In genomic region chr6:85714893-85715530, GRCh38 we compare ENCODE assay signal across 13 cellular contexts.
DNase-seq lines count a peak whose midpoint lies in the region; ATAC-seq, FAIRE-seq and TF ChIP-seq lines count a peak whose summit lies in the region.
"Had no signal": no experiment of that assay in that cellular context is flagged by ENCODE, and none has a peak within 500 bp of the region (broad histone marks: within the 10 kb centered on the region; RNA-seq: fewer than 3 reads in every experiment).

No MANE protein-coding gene starts in this region.

- ATAC-seq in DND-41 (ENCODE audit: insufficient read depth, low read depth), result peak; percentile 79
- ATAC-seq in IMR-90 (ENCODE audit: low read depth), result no peak
- ATAC-seq in HG03354 (IDR thresholded peaks at IDR 0.05; ENCODE audit: poor library complexity, severe bottlenecking, unreplicated experiment), result no peak
- ATAC-seq: A549, HCT116, K562 had no signal

- H3K9me3 ChIP-seq in DND-41 (ENCODE audit: insufficient read depth, low read length, severe bottlenecking) (no peaks in the 10 kb centered on the region), IMR-90 (ENCODE audit: control insufficient read depth, insufficient read depth, low read length) (no peaks in the 10 kb centered on the region; the same call in 1 of the 2 replicates), adipocyte (ENCODE audit: control insufficient read depth, low read length) (no peaks in the 10 kb centered on the region), skeletal muscle tissue (ENCODE audit: control insufficient read depth in 3 of 3, low read length in 3 of 3) (no peaks in the 10 kb centered on the region)
- H3K9me3 ChIP-seq: A549 had no signal

- H3K4me2 ChIP-seq in DND-41 (ENCODE audit: insufficient read depth, low read length) (no peak overlapping the region), IMR-90 (ENCODE audit: low read depth, low read length) (no peak overlapping the region)
- H3K4me2 ChIP-seq: A549, BLaER1 had no signal

- in situ Hi-C loops in IMR-90 (cut with MboI; ENCODE audit: low sequenced_read_pairs), result no loop called here

- H3K56ac ChIP-seq in IMR-90 (ENCODE audit: extremely low read depth, insufficient read depth, low read length), result no peak overlapping the region

- H3K79me1 ChIP-seq in IMR-90 (ENCODE audit: low read depth in 1 of 2, low read length in 2 of 2), result no peaks in the 10 kb centered on the region

- intact Hi-C loops in IMR-90 (cut with micrococcal nuclease), result no loop called here

- no peak overlapping the region for H3K18ac ChIP-seq in IMR-90 (ENCODE audit: low read depth, low read length)

- H2BK120ac ChIP-seq in IMR-90 (ENCODE audit: low read depth, low read length), result no peak overlapping the region

- H3K14ac ChIP-seq in IMR-90 (replicated peaks; ENCODE audit: low read depth, low read length), result no peak overlapping the region

- H3K9me1 ChIP-seq in IMR-90 (ENCODE audit: insufficient read depth, low read length), result no peaks in the 10 kb centered on the region

- TF ChIP-seq CTCF in DND-41 (IDR thresholded peaks at IDR 0.05; ENCODE audit: borderline replicate concordance, extremely low read depth, low read length, poor library complexity, severe bottlenecking), result no peak
- TF ChIP-seq CTCF in IMR-90 (conservative IDR thresholded peaks at IDR 0.05; ENCODE audit: low read depth, low read length), result no peak

- POLR2A ChIA-PET in IMR-90 (lab: Charles Lee; ENCODE audit: unreplicated experiment), result no interaction called here

- H3K27me3 ChIP-seq in DND-41 (ENCODE audit: insufficient read depth, low read length, poor library complexity) (no peaks in the 10 kb centered on the region), IMR-90 (ENCODE audit: control insufficient read depth, insufficient read depth, low read length) (no peaks in the 10 kb centered on the region), adipocyte (replicated peaks; ENCODE audit: control insufficient read depth, insufficient read depth, low read length) (no peaks in the 10 kb centered on the region), skeletal muscle tissue (ENCODE audit: control insufficient read depth in 3 of 3, insufficient read depth in 3 of 3, low read length in 3 of 3) (no peaks in the 10 kb centered on the region)
- H3K27me3 ChIP-seq: BLaER1 had no signal

- H2AFZ ChIP-seq in DND-41 (ENCODE audit: low read depth, low read length), result no peak overlapping the region
- H2AFZ ChIP-seq in IMR-90 (replicated peaks; ENCODE audit: low read length, poor library complexity), result peak overlapping the region; percentile 32

- no peak overlapping the region for H3K23ac ChIP-seq in IMR-90 (ENCODE audit: low read depth, low read length)

- no peaks in the 10 kb centered on the region for H4K20me1 ChIP-seq in DND-41 (ENCODE audit: insufficient read depth, low read length)
- H4K20me1 ChIP-seq in IMR-90 (ENCODE audit: insufficient read depth, low read length), result no peaks in the 10 kb centered on the region
- H4K20me1 ChIP-seq: BLaER1 had no signal

- H3K4me1 ChIP-seq in DND-41 (ENCODE audit: insufficient read depth, low read length), result no peaks in the 10 kb centered on the region
- H3K4me1 ChIP-seq in IMR-90 (ENCODE audit: control insufficient read depth, insufficient read depth, low read length), result no peaks in the 10 kb centered on the region
- no peaks in the 10 kb centered on the region for H3K4me1 ChIP-seq in adipocyte (ENCODE audit: control insufficient read depth, insufficient read depth, low read length)
- peaks cover 2 to 6% (median 3%) of the 10 kb centered on the region in 3 donors for H3K4me1 ChIP-seq in skeletal muscle tissue (ENCODE audit: control insufficient read depth in 3 of 3, insufficient read depth in 3 of 3, low read length in 3 of 3)
- H3K4me1 ChIP-seq: A549, BLaER1, Caco-2 had no signal

- TF ChIP-seq POLR2A in IMR-90 (IDR thresholded peaks at IDR 0.05; ENCODE audit: low read depth, low read length) (no peak), H54 (IDR thresholded peaks at IDR 0.05; ENCODE audit: low read depth, low read length) (no peak)

- no peaks in the 10 kb centered on the region for H3K79me2 ChIP-seq in DND-41 (ENCODE audit: insufficient read depth, low read length)

- H3K36me3 ChIP-seq in DND-41 (ENCODE audit: insufficient read depth, low read length) (no peaks in the 10 kb centered on the region), IMR-90 (ENCODE audit: control insufficient read depth, insufficient read depth, low read length) (no peaks in the 10 kb centered on the region), adipocyte (ENCODE audit: control insufficient read depth, insufficient read depth, low read length, severe bottlenecking) (no peaks in the 10 kb centered on the region), skeletal muscle tissue (ENCODE audit: control insufficient read depth in 3 of 3, insufficient read depth in 3 of 3, low read length in 3 of 3) (no peaks in the 10 kb centered on the region)
- H3K36me3 ChIP-seq: BLaER1 had no signal

- no peak overlapping the region for H3K27ac ChIP-seq in DND-41 (ENCODE audit: low read length)
- H3K27ac ChIP-seq in IMR-90 (ENCODE audit: insufficient read depth, low read length), result no peak overlapping the region
- H3K27ac ChIP-seq in skeletal muscle tissue (ENCODE audit: low read depth, low read length), result peak overlapping the region; percentile 54
- H3K27ac ChIP-seq: A549, BLaER1 had no signal

- no peak overlapping the region for H4K91ac ChIP-seq in IMR-90 (ENCODE audit: insufficient read depth, low read depth, low read length)

- no peak for FAIRE-seq in H54 (lab: Jason Lieb, UNC)
- FAIRE-seq: A549, K562 had no signal

- TF ChIP-seq RAD21 in IMR-90 (IDR thresholded peaks at IDR 0.05; ENCODE audit: low read length), result no peak

- H4K8ac ChIP-seq in IMR-90 (ENCODE audit: low read depth in 2 of 2, low read length in 2 of 2), result no peak overlapping the region

- no TSS peak for BruUV-seq in IMR-90 (replicated peaks; lab: Mats Ljungman, UMichigan)

- no peak overlapping the region for H2BK5ac ChIP-seq in IMR-90 (ENCODE audit: low read depth, low read length, poor library complexity, severe bottlenecking)

- H2AK9ac ChIP-seq in IMR-90 (replicated peaks; ENCODE audit: low read depth, low read length, poor library complexity), result no peak overlapping the region

- H2AK5ac ChIP-seq in IMR-90 (ENCODE audit: low read depth, low read length), result no peak overlapping the region

- CTCF ChIA-PET in IMR-90 (lab: Yijun Ruan, JAX), result interaction anchor here (1.0 kb wide), 1 partner anchor 26 kb away, joined by 3 read pairs; no protein-coding TSS in a partner anchor

- no peak overlapping the region for H2BK20ac ChIP-seq in IMR-90 (ENCODE audit: low read depth, low read length)

- 66% methylated on average over 7 of the region's 9 CpGs; no CpG with 5 or more reads in 1 of the 2 experiments for WGBS in IMR-90 (ENCODE audit: extremely low coverage in 2 of 2, insufficient read length in 1 of 2), 2 experiments

- H3K9ac ChIP-seq in DND-41 (ENCODE audit: low read depth, low read length) (no peak overlapping the region), IMR-90 (ENCODE audit: low read depth, low read length) (no peak overlapping the region), adipocyte (ENCODE audit: low read length) (no peak overlapping the region), skeletal muscle tissue (ENCODE audit: low read depth in 1 of 3, low read length in 3 of 3) (peak overlapping the region in 2 of 3 donors; percentile 20 to 54)
- H3K9ac ChIP-seq: BLaER1 had no signal

- no peak overlapping the region for H3K4me3 ChIP-seq in DND-41 (ENCODE audit: low read depth in 1 of 2, low read length in 2 of 2)
- no peak overlapping the region for H3K4me3 ChIP-seq in IMR-90 (ENCODE audit: insufficient read depth, low read depth, low read length)
- H3K4me3 ChIP-seq in adipocyte (ENCODE audit: low read length), result no peak overlapping the region
- peak overlapping the region in 1 of 3 donors; percentile 49 for H3K4me3 ChIP-seq in skeletal muscle tissue (ENCODE audit: low read length in 3 of 3)
- H3K4me3 ChIP-seq: A549, BLaER1, K562 had no signal

- no peak overlapping the region for H2BK15ac ChIP-seq in IMR-90 (ENCODE audit: low read depth, low read length)

- dilution Hi-C loops in IMR-90 (cut with HindIII; ENCODE audit: low sequenced_read_pairs, unreplicated experiment), result no loop called here

- DNase-seq in DND-41, result peak; percentile 30
- no peak for DNase-seq in IMR-90
- DNase-seq in adipocyte (ENCODE audit: low read depth), result peak; percentile 5
- DNase-seq in H54 (ENCODE audit: insufficient read length, low spot score), result no peak
- DNase-seq: Caco-2; CD8-positive, alpha-beta memory T cell; DMS53 had no signal

- H3K4ac ChIP-seq in IMR-90 (ENCODE audit: low read depth, low read length), result no peak overlapping the region

- H4K5ac ChIP-seq in IMR-90 (ENCODE audit: low read depth, low read length), result no peak overlapping the region

TF ChIP-seq in IMR-90, 13 proteins besides CTCF, POLR2A, EP300 and RAD21:
- no peak for TF ChIP-seq CHD1 (IDR thresholded peaks at IDR 0.05; ENCODE audit: low read depth, low read length)
- no peak for TF ChIP-seq SMC3 (IDR thresholded peaks at IDR 0.05; ENCODE audit: low read depth, low read length)
- TF ChIP-seq, protein P1, sequence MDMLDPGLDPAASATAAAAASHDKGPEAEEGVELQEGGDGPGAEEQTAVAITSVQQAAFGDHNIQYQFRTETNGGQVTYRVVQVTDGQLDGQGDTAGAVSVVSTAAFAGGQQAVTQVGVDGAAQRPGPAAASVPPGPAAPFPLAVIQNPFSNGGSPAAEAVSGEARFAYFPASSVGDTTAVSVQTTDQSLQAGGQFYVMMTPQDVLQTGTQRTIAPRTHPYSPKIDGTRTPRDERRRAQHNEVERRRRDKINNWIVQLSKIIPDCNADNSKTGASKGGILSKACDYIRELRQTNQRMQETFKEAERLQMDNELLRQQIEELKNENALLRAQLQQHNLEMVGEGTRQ (IDR thresholded peaks at IDR 0.05; ENCODE audit: low read depth, low read length), result no peak
- no peak for TF ChIP-seq FOS (IDR thresholded peaks at IDR 0.05; ENCODE audit: low read depth, low read length)
- no peak for TF ChIP-seq NFE2L2 (IDR thresholded peaks at IDR 0.05; ENCODE audit: low read depth, low read length)
- no peak for TF ChIP-seq RCOR1 (IDR thresholded peaks at IDR 0.05; ENCODE audit: insufficient replicate concordance, low read length)
- TF ChIP-seq CEBPB (IDR thresholded peaks at IDR 0.05; ENCODE audit: low read depth, low read length), result no peak
- TF ChIP-seq BHLHE40 (IDR thresholded peaks at IDR 0.05; ENCODE audit: low read depth, low read length), result no peak
- no peak for TF ChIP-seq MAFK (IDR thresholded peaks at IDR 0.05; ENCODE audit: low read depth, low read length)
- TF ChIP-seq MAZ (IDR thresholded peaks at IDR 0.05; ENCODE audit: borderline replicate concordance, low read depth, low read length), result no peak

Comparison
In these comparisons a context has a peak if more than half of its experiments do, and no peak if none do; other contexts are left out.
1. DNase-seq: peak in DND-41 (single experiment) and adipocyte (single experiment); none in IMR-90 (single experiment) and H54 (single experiment).
2. H3K9ac ChIP-seq: peak in skeletal muscle tissue (2 of 3); none in DND-41 (single experiment), IMR-90 (single experiment) and adipocyte (single experiment).